ENCODE assay signal across 8 cellular contexts in genomic region chr17:12180644-12181261, GRCh38.
A peak's percentile ranks its signal among the peaks of the same experiment; 100 is the strongest.
DNase-seq lines count a peak whose midpoint lies in the region; ATAC-seq, FAIRE-seq and TF ChIP-seq lines count a peak whose summit lies in the region.

No MANE protein-coding gene starts in this region.

- peak overlapping the region; percentile 45 for H3K4me2 ChIP-seq in A549

- no peak for TF ChIP-seq EP300 in A549 (IDR thresholded peaks at IDR 0.05)

- FAIRE-seq in A549 (lab: Jason Lieb, UNC), result peak; percentile 82

- TF ChIP-seq POLR2A in A549 (IDR thresholded peaks at IDR 0.05; ENCODE audit: low read length), result no peak

- no peak overlapping the region for H3K27ac Mint-ChIP-seq in stimulated activated naive CD8-positive, alpha-beta T cell treated with anti-CD3 and anti-CD28 coated beads, Interleukin-15, amount 100 ng/mL, for 72 hours

- no peaks in the 10 kb centered on the region for H3K9me3 Mint-ChIP-seq in stimulated activated naive CD8-positive, alpha-beta T cell treated with anti-CD3 and anti-CD28 coated beads, Interleukin-15, amount 100 ng/mL, for 72 hours

- CTCF ChIA-PET in A549 (lab: Yijun Ruan, JAX), result interaction anchor here (0.6 to 3.6 kb wide), 33 partner anchors 8 to 850 kb away, joined by 3 to 58 read pairs (median 5); partner anchors contain the start of gene ELAC2

- H3K4me3 ChIP-seq in A549, result no peak overlapping the region

- peak; percentile 27 to 74 for DNase-seq in A549 (ENCODE audit: low read depth in 1 of 2, low spot score in 1 of 2)
- peak; percentile 7 for DNase-seq in GM04503 (ENCODE audit: low read depth)
- DNase-seq in NCI-H2171 (lab: John Stamatoyannopoulos, UW), result peak; percentile 2
- peak; percentile 73 for DNase-seq in astrocyte of the hippocampus (ENCODE audit: low read depth, low spot score)
- DNase-seq in iPS-NIHi11 (ENCODE audit: low spot score), result peak; percentile 37
- peak; percentile 10 to 17 for DNase-seq in stimulated activated naive CD8-positive, alpha-beta T cell treated with anti-CD3 and anti-CD28 coated beads, Interleukin-15, amount 100 ng/mL, for 72 hours

- peak; percentile 95 to 98 for TF ChIP-seq RAD21 in A549 (conservative IDR thresholded peaks at IDR 0.05 in 1 of 2, IDR thresholded peaks at IDR 0.05 in 1 of 2)

- peak; percentile 67 to 89 for ATAC-seq in A549
- ATAC-seq in stimulated activated naive CD8-positive, alpha-beta T cell treated with anti-CD3 and anti-CD28 coated beads, Interleukin-15, amount 100 ng/mL, for 72 hours, result no peak
- ATAC-seq in HG03025 (IDR thresholded peaks at IDR 0.05; ENCODE audit: low FRiP score, unreplicated experiment), result no peak
- no peak for ATAC-seq in GM21737 (IDR thresholded peaks at IDR 0.05; ENCODE audit: unreplicated experiment)

- 3% methylated on average over 7 of the region's 7 CpGs for WGBS in A549 (ENCODE audit: missing lambda C conversion rate)

- H3K4me1 ChIP-seq in A549, result peaks cover 4% of the 10 kb centered on the region; the same call in 2 of the 3 replicates

- peak overlapping the region; percentile 15 to 16; a peak in 3 of 6 replicates for H3K27ac ChIP-seq in A549

- no peaks in the 10 kb centered on the region for H3K4me1 Mint-ChIP-seq in stimulated activated naive CD8-positive, alpha-beta T cell treated with anti-CD3 and anti-CD28 coated beads, Interleukin-15, amount 100 ng/mL, for 72 hours

- no peaks in the 10 kb centered on the region for H3K27me3 Mint-ChIP-seq in stimulated activated naive CD8-positive, alpha-beta T cell treated with anti-CD3 and anti-CD28 coated beads, Interleukin-15, amount 100 ng/mL, for 72 hours

- peak; percentile 99 for TF ChIP-seq CTCF in A549 (IDR thresholded peaks at IDR 0.05)

- H3K9me3 ChIP-seq in A549, result no peaks in the 10 kb centered on the region

- no peak overlapping the region for H3K4me3 Mint-ChIP-seq in stimulated activated naive CD8-positive, alpha-beta T cell treated with anti-CD3 and anti-CD28 coated beads, Interleukin-15, amount 100 ng/mL, for 72 hours

- POLR2A ChIA-PET in A549 (lab: Yijun Ruan, JAX), result interaction anchor here (0.6 to 1.1 kb wide), 2 partner anchors 182 to 184 kb away, joined by 3 to 8 read pairs; partner anchors contain the start of gene ZNF18

TF ChIP-seq in A549, 52 proteins besides CTCF, POLR2A, EP300 and RAD21:
- no peak for TF ChIP-seq EHF (CRISPR knock-in tag; IDR thresholded peaks at IDR 0.05)
- TF ChIP-seq USF2 (IDR thresholded peaks at IDR 0.05), result 0 out of 2 replicates have a peak, but pooled peaks have one; percentile 4
- peak; percentile 95 for TF ChIP-seq SMC3 (IDR thresholded peaks at IDR 0.05)
- no peak for TF ChIP-seq NFE2L2 (conservative IDR thresholded peaks at IDR 0.05; ENCODE audit: low read length)
- TF ChIP-seq, protein P1, sequence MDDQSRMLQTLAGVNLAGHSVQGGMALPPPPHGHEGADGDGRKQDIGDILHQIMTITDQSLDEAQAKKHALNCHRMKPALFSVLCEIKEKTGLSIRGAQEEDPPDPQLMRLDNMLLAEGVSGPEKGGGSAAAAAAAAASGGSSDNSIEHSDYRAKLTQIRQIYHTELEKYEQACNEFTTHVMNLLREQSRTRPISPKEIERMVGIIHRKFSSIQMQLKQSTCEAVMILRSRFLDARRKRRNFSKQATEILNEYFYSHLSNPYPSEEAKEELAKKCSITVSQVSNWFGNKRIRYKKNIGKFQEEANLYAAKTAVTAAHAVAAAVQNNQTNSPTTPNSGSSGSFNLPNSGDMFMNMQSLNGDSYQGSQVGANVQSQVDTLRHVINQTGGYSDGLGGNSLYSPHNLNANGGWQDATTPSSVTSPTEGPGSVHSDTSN (IDR thresholded peaks at IDR 0.05), result no peak
- no peak for TF ChIP-seq GATA3 (IDR thresholded peaks at IDR 0.05; ENCODE audit: borderline replicate concordance)
- TF ChIP-seq ZSCAN20 (CRISPR knock-in tag; IDR thresholded peaks at IDR 0.05), result no peak

Comparison
In these comparisons a context has a peak if more than half of its experiments do, and no peak if none do; other contexts are left out.
1. ATAC-seq: peak in A549 (2 of 2); none in stimulated activated naive CD8-positive, alpha-beta T cell treated with anti-CD3 and anti-CD28 coated beads, Interleukin-15, amount 100 ng/mL, for 72 hours (single experiment), HG03025 (single experiment) and GM21737 (single experiment).
2. DNase-seq: peak in every context shown above with its lines; median percentile 73 in astrocyte of the hippocampus; 50 in A549; 37 in iPS-NIHi11; 14 in stimulated activated naive CD8-positive, alpha-beta T cell treated with anti-CD3 and anti-CD28 coated beads, Interleukin-15, amount 100 ng/mL, for 72 hours; 7 in GM04503; 2 in NCI-H2171.